Comparison of ENCODE assay signal across 25 cellular contexts in the genomic region with DNA sequence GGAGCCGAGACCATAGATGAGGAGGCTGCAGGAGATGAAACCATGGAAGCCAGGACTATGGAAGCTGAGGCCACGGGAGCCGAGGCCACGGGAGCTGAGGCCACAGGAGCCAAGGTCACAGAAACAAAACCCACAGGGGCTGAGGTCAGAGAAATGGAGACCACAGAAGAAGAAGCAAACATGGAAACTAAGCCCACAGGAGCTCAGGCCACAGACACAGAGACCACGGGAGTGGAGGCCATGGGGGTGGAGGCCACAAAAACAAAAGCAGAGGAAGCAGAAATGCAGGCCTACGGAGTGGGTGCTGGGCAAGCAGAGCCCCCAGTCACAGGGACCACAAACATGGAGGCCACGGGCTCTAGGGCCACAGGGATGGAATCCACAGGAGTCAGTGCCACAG. TPM values are rescaled to one million over a fixed set of nuclear protein-coding genes. Genes with fewer than 3 reads are reported as not detected.
"Had no signal": no experiment of that assay in that cellular context is flagged by ENCODE, and none has a peak within 500 bp of the region (broad histone marks: within the 10 kb centered on the region; RNA-seq: fewer than 3 reads in every experiment).

No MANE protein-coding gene starts in this region.

- H3K27ac Mint-ChIP-seq: IgD-negative memory B cell had no signal

- FAIRE-seq: HTR-8/SVneo, RCC 7860 had no signal

- H3K4me3 ChIP-seq: SJSA1, SK-N-MC had no signal

- H3K36me3 ChIP-seq: SJSA1 had no signal

- H3K4me3 Mint-ChIP-seq: IgD-negative memory B cell had no signal

- H3K9me3 ChIP-seq: SJSA1 had no signal

- DNase-seq: KBM-7, MV-4-11, NCI-H1092, NCI-H1105 treated with DMSO at 0.1 percent for 48 hours, NCI-H1417 treated with DMSO at 0.1 percent for 48 hours, NCI-H146, NCI-H1694 treated with DMSO at 0.1 percent for 48 hours, NCI-H1930, NCI-H2081, NCI-H2107, NCI-H226, NCI-H446, NCI-H510A, NCI-H524 treated with DMSO at 0.1 percent for 48 hours, NCI-H69, NCI-H774, Right ventricle myocardium superior, RPMI8226, SIG-M5 had no signal

- H3K27ac ChIP-seq: HL-60, SJSA1, SK-N-MC had no signal

- H3K36me3 Mint-ChIP-seq: IgD-negative memory B cell had no signal

- H3K9me3 Mint-ChIP-seq: IgD-negative memory B cell had no signal

RNA-seq across cellular contexts. Expression of a gene that starts 12.5 kb away (rescaled TPM):
- total RNA-seq: SJSA1 had no signal

RNA-seq across cellular contexts. Expression of a gene that starts 34.3 kb away (rescaled TPM):
- polyA plus RNA-seq: IgD-negative memory B cell had no signal
